ENCODE assay signal across 8 cellular contexts in genomic region chr6:13574571-13575376, GRCh38. TPM values are rescaled to one million over a fixed set of nuclear protein-coding genes. Genes with fewer than 3 reads are reported as not detected.
DNase-seq lines count a peak whose midpoint lies in the region; ATAC-seq and TF ChIP-seq lines count a peak whose summit lies in the region.

SIRT5 (plus strand) TSS chr6:13574601; CDS start chr6:13584111, 9,510 bp downstream.

- TF ChIP-seq CTCF in DND-41 (IDR thresholded peaks at IDR 0.05; ENCODE audit: borderline replicate concordance, extremely low read depth, low read length, poor library complexity, severe bottlenecking): no peak
- peak; percentile 86; the same call in 1 of the 2 replicates for TF ChIP-seq CTCF in Panc1 (IDR thresholded peaks at IDR 0.05)

- H3K9me3 ChIP-seq in DND-41 (ENCODE audit: insufficient read depth, low read length, severe bottlenecking): no peaks in the 10 kb centered on the region
- no peaks in the 10 kb centered on the region for H3K9me3 ChIP-seq in Panc1 (ENCODE audit: control insufficient read depth, insufficient read depth, low read depth, low read length)

- no peaks in the 10 kb centered on the region for H4K20me1 ChIP-seq in DND-41 (ENCODE audit: insufficient read depth, low read length)

- peaks cover 8% of the 10 kb centered on the region for H3K79me2 ChIP-seq in DND-41 (ENCODE audit: insufficient read depth, low read length)

- H3K4me3 Mint-ChIP-seq in activated T-cell treated with anti-CD3 and anti-CD28 coated beads, Interleukin-2, amount 50 U/mL, for 72 hours: peak within 1 kb of the TSS; percentile 97
- H3K4me3 Mint-ChIP-seq in naive thymus-derived CD8-positive, alpha-beta T cell: peak within 1 kb of the TSS; percentile 90 to 99 (median 97)

- POLR2A ChIA-PET in Panc1 (lab: Charles Lee): interaction anchor here (0.6 to 0.9 kb wide), 3 partner anchors 15 to 248 kb away, joined by 3 to 9 read pairs (median 3); no protein-coding TSS in a partner anchor
- POLR2A ChIA-PET in naive thymus-derived CD8-positive, alpha-beta T cell (lab: Charles Lee): interaction anchor here (0.6 to 5.5 kb wide), 23 partner anchors 10 to 246 kb away, joined by 3 to 91 read pairs (median 3); partner anchors contain the start of genes MCUR1, NOL7, RANBP9 and TBC1D7

- CTCF ChIA-PET in Panc1 (lab: Charles Lee): interaction anchor here (0.6 to 1.1 kb wide), 2 partner anchors 239 to 663 kb away, joined by 3 to 5 read pairs; no protein-coding TSS in a partner anchor

- peaks cover 39% of the 10 kb centered on the region for H3K4me1 Mint-ChIP-seq in activated T-cell treated with anti-CD3 and anti-CD28 coated beads, Interleukin-2, amount 50 U/mL, for 72 hours (ENCODE audit: low read depth)
- peaks cover 15 to 30% (median 26%) of the 10 kb centered on the region in 4 donors for H3K4me1 Mint-ChIP-seq in naive thymus-derived CD8-positive, alpha-beta T cell

- H3K9ac ChIP-seq in DND-41 (ENCODE audit: low read depth, low read length): peak within 1 kb of the TSS; percentile 100

- peak within 1 kb of the TSS; percentile 99 for H3K4me2 ChIP-seq in DND-41 (ENCODE audit: insufficient read depth, low read length)

- intact Hi-C loops in Panc1 (cut with micrococcal nuclease; ENCODE audit: unreplicated experiment): loop anchor here (10.0 kb wide), 1 partner anchor 240 kb away; no protein-coding TSS in a partner anchor

- H3K27me3 ChIP-seq in DND-41 (ENCODE audit: insufficient read depth, low read length, poor library complexity) (no peaks in the 10 kb centered on the region), Panc1 (ENCODE audit: control insufficient read depth, insufficient read depth, low read length) (no peaks in the 10 kb centered on the region)

- BruUV-seq in Panc1 (replicated peaks; lab: Mats Ljungman, UMichigan): no TSS peak

- peak within 1 kb of the TSS; percentile 87 to 99 for H3K4me3 ChIP-seq in DND-41 (ENCODE audit: low read depth in 1 of 2, low read length in 2 of 2)
- H3K4me3 ChIP-seq in Panc1 (ENCODE audit: low read depth in 2 of 2, low read length in 2 of 2): peak within 1 kb of the TSS; percentile 73 to 88

- in situ Hi-C loops in KBM-7 (cut with MboI; ENCODE audit: low pct_unique_long_range_greater_than_20kb, low sequenced_read_pairs): no loop called here
- in situ Hi-C loops in Panc1 (cut with HindIII; ENCODE audit: low pct_unique_long_range_greater_than_20kb, low sequenced_read_pairs): no loop called here

- ATAC-seq in DND-41 (ENCODE audit: insufficient read depth, low read depth) (peak; percentile 63), GM21723 (IDR thresholded peaks at IDR 0.05; ENCODE audit: unreplicated experiment) (peak; percentile 73), Panc1 (peak; percentile 94)
- ATAC-seq in activated T-cell treated with anti-CD3 and anti-CD28 coated beads, Interleukin-2, amount 50 U/mL, for 72 hours (replicated peaks in 1 of 2): peak; percentile 75 to 76
- peak; percentile 66 to 68 for ATAC-seq in naive thymus-derived CD8-positive, alpha-beta T cell

- peak within 1 kb of the TSS; percentile 99 for H2AFZ ChIP-seq in DND-41 (ENCODE audit: low read depth, low read length)

- H3K9me3 Mint-ChIP-seq in activated T-cell treated with anti-CD3 and anti-CD28 coated beads, Interleukin-2, amount 50 U/mL, for 72 hours: peaks cover 0 to 2% of the 10 kb centered on the region in 2 donors
- peaks cover 0 to 4% (median 0%) of the 10 kb centered on the region in 9 donors for H3K9me3 Mint-ChIP-seq in naive thymus-derived CD8-positive, alpha-beta T cell

- H3K36me3 ChIP-seq in DND-41 (ENCODE audit: insufficient read depth, low read length): no peaks in the 10 kb centered on the region; the same call in 1 of the 2 replicates
- H3K36me3 ChIP-seq in Panc1 (ENCODE audit: control insufficient read depth, insufficient read depth, low read length): no peaks in the 10 kb centered on the region

- H3K36me3 Mint-ChIP-seq in activated T-cell treated with anti-CD3 and anti-CD28 coated beads, Interleukin-2, amount 50 U/mL, for 72 hours (ENCODE audit: insufficient read depth in 2 of 2): peaks cover 2 to 5% of the 10 kb centered on the region in 2 donors
- peaks cover 0 to 8% (median 3%) of the 10 kb centered on the region in 3 donors for H3K36me3 Mint-ChIP-seq in naive thymus-derived CD8-positive, alpha-beta T cell

- peaks cover 14% of the 10 kb centered on the region for H3K4me1 ChIP-seq in DND-41 (ENCODE audit: insufficient read depth, low read length)
- H3K4me1 ChIP-seq in Panc1 (ENCODE audit: control insufficient read depth, insufficient read depth, low read length): peaks cover 11% of the 10 kb centered on the region; the same call in 1 of the 2 replicates

- H3K27ac Mint-ChIP-seq in activated T-cell treated with anti-CD3 and anti-CD28 coated beads, Interleukin-2, amount 50 U/mL, for 72 hours: peak within 1 kb of the TSS; percentile 93
- H3K27ac Mint-ChIP-seq in naive thymus-derived CD8-positive, alpha-beta T cell: peak within 1 kb of the TSS; percentile 93 to 99 (median 96)

- H3K27me3 Mint-ChIP-seq in activated T-cell treated with anti-CD3 and anti-CD28 coated beads, Interleukin-2, amount 50 U/mL, for 72 hours (ENCODE audit: low read depth): no peaks in the 10 kb centered on the region
- no peaks in the 10 kb centered on the region for H3K27me3 Mint-ChIP-seq in naive thymus-derived CD8-positive, alpha-beta T cell

- peak within 1 kb of the TSS; percentile 98 for H3K27ac ChIP-seq in DND-41 (ENCODE audit: low read length)
- H3K27ac ChIP-seq in Panc1 (ENCODE audit: low read length): peak within 1 kb of the TSS; percentile 90

- DNase-seq in DND-41: no peak
- DNase-seq in KBM-7: peak; percentile 94
- DNase-seq in Panc1 (ENCODE audit: low read depth, low spot score): peak; percentile 68
- peak; percentile 82 to 86 for DNase-seq in activated T-cell treated with anti-CD3 and anti-CD28 coated beads, Interleukin-2, amount 50 U/mL, for 72 hours
- DNase-seq in fibroblast of gingiva (ENCODE audit: low read depth): peak; percentile 73
- DNase-seq in naive thymus-derived CD8-positive, alpha-beta T cell: peak; percentile 51 to 82 (median 70)
- DNase-seq in stimulated activated naive CD4-positive, alpha-beta T cell treated with Interleukin-2 at 50 U/mL for 16 hours (lab: John Stamatoyannopoulos, UW): peak; percentile 83

RNA-seq across cellular contexts. Expression of gene SIRT5, which starts in this region (rescaled TPM):
- total RNA-seq in Panc1 (2021; ENCODE audit: unreplicated experiment): 11.0 TPM
- 6.9 TPM for polyA plus RNA-seq in Panc1 (2012; ENCODE audit: insufficient read length)
- 10 to 100 TPM; 12.2 to 14.3 TPM for total RNA-seq in activated T-cell treated with anti-CD3 and anti-CD28 coated beads, Interleukin-2, amount 50 U/mL, for 72 hours
- 10 to 100 TPM; 23.0 to 24.4 TPM for total RNA-seq in naive thymus-derived CD8-positive, alpha-beta T cell
- 10 to 100 TPM in 1 of 3 donors, 1 to 10 TPM in 2; 8.7 to 13.0 (median 9.8) TPM for polyA plus RNA-seq in naive thymus-derived CD8-positive, alpha-beta T cell
